22 cellular contexts compared by ENCODE assay signal in genomic region chr9:137739371-137739915, GRCh38.
DNase-seq lines count a peak whose midpoint lies in the region; ATAC-seq and TF ChIP-seq lines count a peak whose summit lies in the region.
"Had no signal": no experiment of that assay in that cellular context is flagged by ENCODE, and none has a peak within 500 bp of the region (broad histone marks: within the 10 kb centered on the region; RNA-seq: fewer than 3 reads in every experiment).

No MANE protein-coding gene starts in this region.

- WGBS in gastroesophageal sphincter (ENCODE audit: low coverage in 1 of 2), 2 donors, result 80% methylated on average over 1 of the region's 4 CpGs; no CpG with 5 or more reads in 1 of the 2 donors

- H3K4me2 ChIP-seq in DOHH2 (ENCODE audit: low read length), result peak overlapping the region; percentile 68
- H3K4me2 ChIP-seq in SU-DHL-6 (ENCODE audit: low read depth, low read length, poor library complexity, severe bottlenecking), result peak overlapping the region; percentile 86

- H3K4me3 Mint-ChIP-seq in nephron (no peak overlapping the region), chondrocyte (ENCODE audit: unreplicated experiment) (no peak overlapping the region)
- H3K4me3 Mint-ChIP-seq: T-cell had no signal

- H3K36me3 ChIP-seq in DOHH2 (ENCODE audit: control insufficient read depth, low read length) (peaks cover 73% of the 10 kb centered on the region), SU-DHL-6 (ENCODE audit: low read length) (peaks cover 10% of the 10 kb centered on the region), gastroesophageal sphincter (peaks cover 0 to 36% of the 10 kb centered on the region in 2 donors)

- TF ChIP-seq CTCF in DOHH2 (IDR thresholded peaks at IDR 0.05; ENCODE audit: low read depth, low read length, poor library complexity, severe bottlenecking) (no peak), SU-DHL-6 (IDR thresholded peaks at IDR 0.05; ENCODE audit: insufficient read depth, low read length, poor library complexity, severe bottlenecking) (no peak), nephron (IDR thresholded peaks at IDR 0.05; ENCODE audit: unreplicated experiment in 3 of 3) (no peak), gastroesophageal sphincter (IDR thresholded peaks at IDR 0.05) (no peak), chondrocyte (IDR thresholded peaks at IDR 0.05) (no peak)

- DNase-seq in nucleus accumbens (lab: John Stamatoyannopoulos, UW) (no peak), chondrocyte (ENCODE audit: low spot score) (no peak)
- DNase-seq: activated CD4-positive, alpha-beta T cell treated with anti-CD3 and anti-CD28 coated beads, Interleukin-2, amount 50 U/mL, for 4 hours; activated gamma-delta T cell; central memory CD4-positive, alpha-beta T cell; effector CD8-positive, alpha-beta T cell; esophagus squamous epithelium; left ventricle myocardium superior; mucosa of descending colon; NCI-H1436; occipital lobe; stimulated activated CD4-positive, alpha-beta T cell treated with anti-CD3 and anti-CD28 coated beads, Interleukin-15, amount 100 ng/mL, for 24 hours; stimulated activated naive CD4-positive, alpha-beta T cell; T-cell; thyroid gland had no signal

- H3K9me3 Mint-ChIP-seq in nephron (peaks cover 11% of the 10 kb centered on the region), chondrocyte (ENCODE audit: low read depth) (peaks cover 3% of the 10 kb centered on the region)

- TF ChIP-seq POLR2A in GM19193 (IDR thresholded peaks at IDR 0.05; ENCODE audit: extremely low read depth, insufficient read depth, insufficient read length) (peak; percentile 13), gastroesophageal sphincter (IDR thresholded peaks at IDR 0.05) (no peak)

- H3K4me1 Mint-ChIP-seq in nephron, result peaks cover 43% of the 10 kb centered on the region
- peaks cover 11% of the 10 kb centered on the region for H3K4me1 Mint-ChIP-seq in chondrocyte (ENCODE audit: low read depth)

- H3K79me2 ChIP-seq in DOHH2 (ENCODE audit: control insufficient read depth, low read length), result peaks cover 57% of the 10 kb centered on the region
- H3K79me2 ChIP-seq in SU-DHL-6 (ENCODE audit: insufficient read depth, low read length), result peaks cover 17% of the 10 kb centered on the region; the same call in 1 of the 2 replicates

- H2AFZ ChIP-seq in SU-DHL-6 (ENCODE audit: low read depth, low read length, severe bottlenecking), result no peak overlapping the region

- peak overlapping the region; percentile 57 for H3K9ac ChIP-seq in SU-DHL-6 (ENCODE audit: low read length)

- H3K4me3 ChIP-seq in DOHH2 (ENCODE audit: low read length) (peak overlapping the region; percentile 55), SU-DHL-6 (ENCODE audit: insufficient read depth, low read length, poor library complexity, severe bottlenecking) (no peak overlapping the region), gastroesophageal sphincter (no peak overlapping the region)
- H3K4me3 ChIP-seq: esophagus squamous epithelium, mucosa of descending colon, right atrium auricular region, thyroid gland had no signal

- H3K4me1 ChIP-seq in DOHH2 (ENCODE audit: control insufficient read depth, low read length), result peaks cover 94% of the 10 kb centered on the region
- peaks cover 0 to 14% (median 0%) of the 10 kb centered on the region in 3 donors for H3K4me1 ChIP-seq in gastroesophageal sphincter

- H3K27ac Mint-ChIP-seq in nephron (peak overlapping the region; percentile 68 to 85 (median 79)), chondrocyte (ENCODE audit: unreplicated experiment) (no peak overlapping the region)

- peaks cover 29% of the 10 kb centered on the region for H3F3A ChIP-seq in DOHH2 (ENCODE audit: control insufficient read depth, insufficient read depth)
- H3F3A ChIP-seq in SU-DHL-6 (ENCODE audit: insufficient read depth), result peaks cover 29% of the 10 kb centered on the region

- H4K20me1 ChIP-seq in DOHH2 (ENCODE audit: control insufficient read depth, insufficient read depth, low read depth, low read length) (peaks cover 1% of the 10 kb centered on the region; the same call in 1 of the 2 replicates), SU-DHL-6 (ENCODE audit: low read depth, low read length) (no peaks in the 10 kb centered on the region)

- H3K27ac ChIP-seq in DOHH2 (ENCODE audit: low read depth, low read length), result peak overlapping the region; percentile 93
- H3K27ac ChIP-seq in SU-DHL-6 (ENCODE audit: low read depth, low read length), result peak overlapping the region; percentile 97
- H3K27ac ChIP-seq in gastroesophageal sphincter, result no peak overlapping the region
- H3K27ac ChIP-seq: esophagus squamous epithelium, right atrium auricular region, VCaP had no signal

- ATAC-seq in gastroesophageal sphincter, result no peak
- ATAC-seq: T-cell had no signal

- H3K9me3 ChIP-seq in DOHH2 (ENCODE audit: control insufficient read depth, insufficient read depth, low read length) (peaks cover 10% of the 10 kb centered on the region; the same call in 1 of the 2 replicates), SU-DHL-6 (ENCODE audit: insufficient read depth, low read length) (peaks cover 2% of the 10 kb centered on the region; the same call in 1 of the 2 replicates), gastroesophageal sphincter (no peaks in the 10 kb centered on the region)
- H3K9me3 ChIP-seq: esophagus squamous epithelium, thyroid gland had no signal

- H3K36me3 Mint-ChIP-seq in nephron (ENCODE audit: low read depth) (peaks cover 71% of the 10 kb centered on the region), chondrocyte (ENCODE audit: low read depth) (peaks cover 17% of the 10 kb centered on the region)

- TF ChIP-seq EP300 in gastroesophageal sphincter (IDR thresholded peaks at IDR 0.05), result no peak

- H3K27me3 Mint-ChIP-seq in nephron (ENCODE audit: low read depth), result no peaks in the 10 kb centered on the region
- H3K27me3 Mint-ChIP-seq in chondrocyte (ENCODE audit: low read depth), result no peaks in the 10 kb centered on the region
- H3K27me3 Mint-ChIP-seq: T-cell had no signal

- H3K27me3 ChIP-seq in DOHH2 (ENCODE audit: control insufficient read depth, low read length) (no peaks in the 10 kb centered on the region), SU-DHL-6 (ENCODE audit: low read length) (no peaks in the 10 kb centered on the region), gastroesophageal sphincter (no peaks in the 10 kb centered on the region)
- H3K27me3 ChIP-seq: esophagus squamous epithelium, right atrium auricular region, thyroid gland had no signal

- H3K9me2 ChIP-seq in DOHH2 (replicated peaks; ENCODE audit: control insufficient read depth, low read length), result no peaks in the 10 kb centered on the region
- H3K9me2 ChIP-seq in SU-DHL-6 (replicated peaks; ENCODE audit: insufficient read depth, low read length), result no peaks in the 10 kb centered on the region

Comparison
In these comparisons a context has a peak if more than half of its experiments do, and no peak if none do; other contexts are left out.
1. H3K27ac ChIP-seq: peak in DOHH2 (single experiment) and SU-DHL-6 (single experiment); none in gastroesophageal sphincter (0 of 4).